Comparison of ENCODE assay signal across 1 cellular context in the genomic region with DNA sequence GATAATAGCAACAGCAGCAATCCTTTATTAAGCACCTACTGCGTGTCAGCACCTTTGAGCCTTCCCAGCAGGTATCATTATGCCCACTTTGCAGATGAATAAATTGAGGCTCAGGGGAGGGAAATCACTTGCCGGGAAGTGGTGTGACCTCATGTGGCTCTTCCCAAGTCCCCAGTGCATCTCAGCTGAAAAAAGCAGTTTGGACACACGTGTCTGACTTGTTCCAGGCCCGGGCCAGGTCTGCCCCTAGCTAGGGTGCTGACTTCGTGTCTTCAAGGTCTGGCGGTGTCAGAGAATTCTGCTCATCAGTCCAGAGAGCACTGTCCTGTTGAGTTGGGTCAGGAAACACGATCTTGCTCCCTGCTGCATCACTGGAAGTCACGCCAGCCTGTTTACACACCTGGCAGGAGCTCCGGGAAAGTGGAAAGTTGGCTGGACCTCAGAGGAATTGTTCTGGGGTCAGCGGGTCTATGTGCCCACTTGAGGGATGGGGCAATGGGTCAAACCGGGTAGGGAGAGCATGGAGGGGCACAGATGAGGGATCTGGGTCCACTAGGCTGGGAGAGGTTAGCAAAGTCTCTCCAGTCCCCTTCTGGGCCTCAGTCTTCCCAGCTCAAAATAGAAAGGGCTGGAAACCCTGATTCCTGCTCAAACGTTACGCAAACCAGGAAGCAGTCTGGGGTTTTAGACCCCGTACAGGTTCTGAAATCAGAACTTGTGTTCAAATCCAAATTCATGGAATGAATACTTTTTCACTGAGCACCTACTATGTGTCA.
TF ChIP-seq lines count a peak whose summit lies in the region.

No MANE protein-coding gene starts in this region.

TF ChIP-seq in GM23338, 12 proteins besides CTCF, POLR2A, EP300 and RAD21 (continued from another document):
- no peak for TF ChIP-seq JUNB (IDR thresholded peaks at IDR 0.05; ENCODE audit: unreplicated experiment)
